In the genomic region with DNA sequence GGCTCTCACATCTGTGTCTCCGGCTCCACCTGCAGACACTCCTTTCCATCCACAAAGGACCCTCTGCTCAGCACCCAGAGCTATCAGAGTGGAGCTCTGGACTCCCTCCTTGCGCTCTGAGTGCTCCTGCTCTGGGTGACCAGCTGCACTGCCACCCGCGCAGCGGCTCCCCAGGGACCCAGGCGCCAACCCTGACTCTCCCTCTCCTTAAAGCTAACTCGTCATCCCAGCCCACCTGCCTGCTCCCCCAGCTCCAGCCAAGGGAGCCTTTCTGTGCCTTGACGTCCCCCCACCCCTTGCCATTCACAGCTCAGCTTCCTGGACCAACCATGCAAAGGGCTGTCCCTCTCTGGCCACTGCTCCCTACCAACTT, we compare ENCODE assay signal across 2 cellular contexts.
TF ChIP-seq lines count a peak whose summit lies in the region.

No MANE protein-coding gene starts in this region.

TF ChIP-seq in IMR-90, 13 proteins besides CTCF, POLR2A, EP300 and RAD21:
- TF ChIP-seq USF2 (IDR thresholded peaks at IDR 0.05; ENCODE audit: low read depth, low read length) (no peak), NFE2L2 (IDR thresholded peaks at IDR 0.05; ENCODE audit: low read depth, low read length) (no peak), CEBPB (IDR thresholded peaks at IDR 0.05; ENCODE audit: low read depth, low read length) (no peak), SMC3 (IDR thresholded peaks at IDR 0.05; ENCODE audit: low read depth, low read length) (no peak), CHD1 (IDR thresholded peaks at IDR 0.05; ENCODE audit: low read depth, low read length) (no peak), RFX5 (IDR thresholded peaks at IDR 0.05; ENCODE audit: low read depth, low read length) (no peak), ELK1 (IDR thresholded peaks at IDR 0.05; ENCODE audit: borderline replicate concordance, low read depth, low read length) (no peak), MAFK (IDR thresholded peaks at IDR 0.05; ENCODE audit: low read depth, low read length) (no peak), FOS (IDR thresholded peaks at IDR 0.05; ENCODE audit: low read depth, low read length) (no peak), MAZ (IDR thresholded peaks at IDR 0.05; ENCODE audit: borderline replicate concordance, low read depth, low read length) (no peak)
TF ChIP-seq in IMR-90: peak in this region for 0.

TF ChIP-seq in H1, 55 proteins besides CTCF, POLR2A, EP300 and RAD21:
- TF ChIP-seq SP4 (IDR thresholded peaks at IDR 0.05; ENCODE audit: low read length), result no peak
- no peak for TF ChIP-seq KDM4A (IDR thresholded peaks at IDR 0.05; ENCODE audit: low read depth, low read length, severe bottlenecking)
- TF ChIP-seq RNF2 (IDR thresholded peaks at IDR 0.05; ENCODE audit: borderline replicate concordance, low read depth, low read length, missing control alignments, poor library complexity, severe bottlenecking), result no peak
- no peak for TF ChIP-seq JUND (IDR thresholded peaks at IDR 0.05; ENCODE audit: low read length)
- no peak for TF ChIP-seq BACH1 (IDR thresholded peaks at IDR 0.05; ENCODE audit: low read length)
- no peak for TF ChIP-seq SIRT6 (IDR thresholded peaks at IDR 0.05; ENCODE audit: low read length)
- TF ChIP-seq TCF12 (IDR thresholded peaks at IDR 0.05; ENCODE audit: low read depth, low read length), result no peak
- TF ChIP-seq RFX5 (IDR thresholded peaks at IDR 0.05; ENCODE audit: borderline replicate concordance, low read depth, low read length), result no peak
- no peak for TF ChIP-seq RXRA (IDR thresholded peaks at IDR 0.05; ENCODE audit: insufficient read depth, low read depth, low read length)
- TF ChIP-seq HDAC6 (IDR thresholded peaks at IDR 0.05; ENCODE audit: low read depth, low read length), result no peak
- TF ChIP-seq ZNF274 (IDR thresholded peaks at IDR 0.05; ENCODE audit: borderline replicate concordance, extremely low read depth, low read length), result no peak
